ENCODE assay signal across 30 cellular contexts in the genomic region with DNA sequence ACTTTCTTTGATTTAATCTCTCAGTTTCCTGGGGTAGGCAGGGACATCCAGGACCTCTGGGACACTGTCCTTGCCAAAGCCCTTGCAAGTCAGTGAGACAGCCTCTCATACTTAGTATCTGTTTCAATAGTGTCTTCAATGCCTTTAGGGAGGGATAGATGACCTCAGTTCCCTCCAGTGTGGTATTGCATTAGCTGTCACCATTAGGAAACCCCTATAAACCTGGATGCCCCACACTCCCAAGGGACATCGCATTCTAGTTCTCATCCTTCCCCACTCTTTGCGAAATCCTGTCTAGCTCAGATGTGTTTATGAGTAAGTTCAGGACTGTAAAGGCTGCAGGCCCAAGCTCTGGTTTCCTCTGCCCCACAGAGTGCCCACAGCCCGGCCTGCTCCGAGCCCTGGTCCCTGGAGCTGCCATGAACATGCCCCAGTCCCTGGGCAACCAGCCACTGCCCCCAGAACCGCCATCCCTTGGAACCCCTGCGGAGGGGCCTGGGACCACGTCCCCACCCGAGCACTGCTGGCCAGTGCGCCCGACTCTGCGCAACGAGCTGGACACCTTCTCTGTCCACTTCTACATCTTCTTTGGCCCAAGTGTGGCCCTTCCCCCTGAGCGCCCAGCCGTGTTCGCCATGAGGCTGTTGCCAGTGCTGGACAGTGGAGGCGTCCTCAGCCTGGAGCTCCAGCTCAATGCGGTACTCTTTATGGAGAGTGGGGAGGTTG. TPM values are rescaled to one million over a fixed set of nuclear protein-coding genes. Genes with fewer than 3 reads are reported as not detected.
DNase-seq lines count a peak whose midpoint lies in the region; ATAC-seq, FAIRE-seq and TF ChIP-seq lines count a peak whose summit lies in the region.
"Had no signal": no experiment of that assay in that cellular context is flagged by ENCODE, and none has a peak within 500 bp of the region (broad histone marks: within the 10 kb centered on the region; RNA-seq: fewer than 3 reads in every experiment).

No MANE protein-coding gene starts in this region.

- intact Hi-C loops in GM12878 (cut with micrococcal nuclease; ENCODE audit: unreplicated experiment), result loop anchor here (1.0 kb wide), 1 partner anchor 8 kb away; no protein-coding TSS in a partner anchor
- intact Hi-C loops in sigmoid colon (cut with DNase I), result no loop called here

- TF ChIP-seq POLR2A in GM12878 (IDR thresholded peaks at IDR 0.05; ENCODE audit: low read depth, low read length) (no peak), sigmoid colon (IDR thresholded peaks at IDR 0.05) (no peak)

- H2AFZ ChIP-seq in GM23248 (no peak overlapping the region), GM12878 (ENCODE audit: control insufficient read depth, low read depth, low read length) (peak overlapping the region; percentile 21; the same call in 1 of the 2 replicates)

- TF ChIP-seq EP300 in GM12878 (IDR thresholded peaks at IDR 0.05; ENCODE audit: borderline replicate concordance in 1 of 2, control insufficient read depth in 1 of 2, low read depth in 2 of 2, low read length in 2 of 2), result no peak
- TF ChIP-seq EP300 in sigmoid colon (IDR thresholded peaks at IDR 0.05), result no peak

- H3K27me3 ChIP-seq in GM23248 (replicated peaks; ENCODE audit: insufficient read depth), result no peaks in the 10 kb centered on the region
- H3K27me3 ChIP-seq in GM12878 (replicated peaks in 1 of 2; ENCODE audit: control insufficient read depth in 2 of 2, insufficient read depth in 2 of 2, low read length in 1 of 2), result no peaks in the 10 kb centered on the region
- H3K27me3 ChIP-seq in sigmoid colon, result no peaks in the 10 kb centered on the region
- H3K27me3 ChIP-seq: dorsolateral prefrontal cortex had no signal

- no peaks in the 10 kb centered on the region for H3K9me3 ChIP-seq in GM23248 (ENCODE audit: low read depth)
- no peaks in the 10 kb centered on the region for H3K9me3 ChIP-seq in GM12878 (replicated peaks; ENCODE audit: control insufficient read depth, insufficient read depth, low read length)
- no peaks in the 10 kb centered on the region for H3K9me3 ChIP-seq in sigmoid colon

- in situ Hi-C loops in GM23248 (cut with MboI), result no loop called here
- in situ Hi-C loops in GM12878 (cut with MboI), result no loop called here

- H3K36me3 ChIP-seq in GM23248 (ENCODE audit: low read depth), result no peaks in the 10 kb centered on the region
- H3K36me3 ChIP-seq in GM12878 (ENCODE audit: control insufficient read depth in 2 of 2, insufficient read depth in 2 of 2, low read length in 1 of 2), result no peaks in the 10 kb centered on the region
- peaks cover 0 to 8% (median 2%) of the 10 kb centered on the region in 4 donors for H3K36me3 ChIP-seq in sigmoid colon

- H3K4me3 ChIP-seq in GM23248, result no peak overlapping the region
- H3K4me3 ChIP-seq in GM12878, result no peak overlapping the region
- no peak overlapping the region for H3K4me3 ChIP-seq in sigmoid colon
- H3K4me3 ChIP-seq: dorsolateral prefrontal cortex had no signal

- TF ChIP-seq CTCF in C4-2B (conservative IDR thresholded peaks at IDR 0.05), result no peak
- no peak for TF ChIP-seq CTCF in GM12878 (IDR thresholded peaks at IDR 0.05 in 2 of 3, conservative IDR thresholded peaks at IDR 0.05 in 1 of 3; ENCODE audit: control insufficient read depth in 2 of 3, extremely low read depth in 1 of 3, insufficient read depth in 1 of 3, low read depth in 3 of 3, low read length in 3 of 3)
- TF ChIP-seq CTCF in sigmoid colon (IDR thresholded peaks at IDR 0.05), result no peak

- H3K4me1 ChIP-seq in GM23248 (ENCODE audit: insufficient read depth) (peaks cover 21% of the 10 kb centered on the region), GM12878 (ENCODE audit: control insufficient read depth, insufficient read depth, low read length) (peaks cover 67% of the 10 kb centered on the region), sigmoid colon (peaks cover 0 to 36% (median 28%) of the 10 kb centered on the region in 4 donors)

- BruUV-seq in GM12878 (replicated peaks; lab: Mats Ljungman, UMichigan), result no TSS peak

- H3K27ac ChIP-seq in C4-2B, result peak overlapping the region; percentile 3; the same call in 1 of the 2 replicates
- H3K27ac ChIP-seq in GM23248, result no peak overlapping the region
- H3K27ac ChIP-seq in GM12878 (ENCODE audit: control insufficient read depth, insufficient read depth), result peak overlapping the region; percentile 75
- no peak overlapping the region for H3K27ac ChIP-seq in sigmoid colon
- H3K27ac ChIP-seq: dorsolateral prefrontal cortex had no signal

- peaks cover 30% of the 10 kb centered on the region for H3F3A ChIP-seq in GM23248 (ENCODE audit: insufficient read depth)

- FAIRE-seq in GM12878 (lab: Jason Lieb, UNC), result no peak
- FAIRE-seq: endothelial cell of umbilical vein, small intestine, urothelium cell line had no signal

- WGBS in GM23248 (ENCODE audit: low coverage in 1 of 2, low lambda C conversion rate in 2 of 2, missing lambda C conversion rate in 2 of 2), 2 experiments, result 72 to 75% methylated on average over 17 of the region's 17 CpGs
- 79% methylated on average over 17 of the region's 17 CpGs for WGBS in GM12878 (ENCODE audit: insufficient coverage, insufficient replicate concordance, low lambda C conversion rate, missing lambda C conversion rate)
- 94% methylated on average over 17 of the region's 17 CpGs for WGBS in sigmoid colon, 2 donors

- H3K4me2 ChIP-seq in GM23248 (ENCODE audit: unreplicated experiment) (no peak overlapping the region), GM12878 (ENCODE audit: control insufficient read depth, insufficient read depth) (peak overlapping the region; percentile 67)

- ATAC-seq in GM12878, result peak; percentile 50
- ATAC-seq in GM18517 (IDR thresholded peaks at IDR 0.05; ENCODE audit: unreplicated experiment), result no peak
- no peak for ATAC-seq in HG03521 (IDR thresholded peaks at IDR 0.05; ENCODE audit: unreplicated experiment)
- ATAC-seq: HCT116, Panc1 had no signal

- no peak for TF ChIP-seq RAD21 in GM12878 (IDR thresholded peaks at IDR 0.05; ENCODE audit: insufficient read depth, low read depth, low read length)

- DNase-seq in GM23248, result peak; percentile 50
- DNase-seq in GM12878 (ENCODE audit: low read depth, low spot score), result no peak
- peak; percentile 57 for DNase-seq in sigmoid colon
- no peak for DNase-seq in cortex of kidney (lab: John Stamatoyannopoulos, UW)
- DNase-seq in islet precursor cell, result no peak
- DNase-seq: ACHN; activated CD4-positive, alpha-beta memory T cell treated with anti-CD3 and anti-CD28 coated beads, Interleukin-2, amount 10 ng/mL, durations not matched to agents 7 days and 5 days; activated CD4-positive, CD25-positive, alpha-beta regulatory T cell treated with anti-CD3 and anti-CD28 coated beads, Interleukin-2, amount 50 U/mL, for 72 hours; activated effector memory CD4-positive, alpha-beta T cell treated with Interleukin-2 at 50 U/mL for 16 hours; activated naive CD8-positive, alpha-beta T cell treated with anti-CD3 and anti-CD28 coated beads for 36 hours; activated T-cell treated with anti-CD3 and anti-CD28 coated beads for 4 hours; CD4-positive, CD25-positive, alpha-beta regulatory T cell; central memory CD4-positive, alpha-beta T cell; head of caudate nucleus; mesendoderm; NCI-H1417; NCI-H510A; SIG-M5; small intestine; stimulated activated CD4-positive, alpha-beta T cell treated with anti-CD3 and anti-CD28 coated beads, Interleukin-2, amount 100 ng/mL, for 24 hours had no signal

- H4K20me1 ChIP-seq in GM23248 (ENCODE audit: insufficient read depth), result no peaks in the 10 kb centered on the region
- H4K20me1 ChIP-seq in GM12878 (ENCODE audit: control insufficient read depth, insufficient read depth), result no peaks in the 10 kb centered on the region

- no peaks in the 10 kb centered on the region for H3K79me2 ChIP-seq in GM23248 (ENCODE audit: insufficient read depth)
- no peaks in the 10 kb centered on the region for H3K79me2 ChIP-seq in GM12878 (ENCODE audit: control insufficient read depth, insufficient read depth, low read length)

- RAD21 ChIA-PET in GM12878 (lab: Charles Lee; ENCODE audit: unreplicated experiment), result interaction anchor here (0.9 to 4.7 kb wide), 4 partner anchors 8 to 40 kb away, joined by 3 to 41 read pairs (median 4); no protein-coding TSS in a partner anchor

- CTCF ChIA-PET in GM12878 (lab: Yijun Ruan, JAX), result interaction anchor here (0.9 to 5.4 kb wide), 4 partner anchors 8 to 28 kb away, joined by 3 to 49 read pairs (median 7); a partner anchor contains a TSS

- SMC1A ChIA-PET in GM12878 (lab: Charles Lee; ENCODE audit: uncharacterized antibody, unreplicated experiment), result interaction anchor here (0.7 to 7.9 kb wide), 3 partner anchors 8 to 184 kb away, joined by 3 to 118 read pairs (median 3); no protein-coding TSS in a partner anchor

- POLR2A ChIA-PET in GM12878 (lab: Charles Lee), result interaction anchor here (0.6 to 8.0 kb wide), 3 partner anchors 9 to 414 kb away, joined by 8 to 80 read pairs (median 9); a partner anchor contains a TSS

- H3K9me2 ChIP-seq in GM23248 (ENCODE audit: insufficient read depth), result no peaks in the 10 kb centered on the region

- H3K9ac ChIP-seq in GM23248 (no peak overlapping the region), GM12878 (ENCODE audit: control insufficient read depth, insufficient read depth, low read length) (no peak overlapping the region)

RNA-seq across cellular contexts. Expression of a gene that starts 13.2 kb away (rescaled TPM):
- 3.7 and 3.9 TPM in 2 replicates for total RNA-seq in GM23248 (2014; rRNA removed; shearing (Covaris generic))
- polyA plus RNA-seq in GM23248 (2016; fragmentation: Nextera tagmentation; extraction: Ambion mirVana) (4.0 and 4.9 TPM in 2 replicates), GM12878 (2011; rRNA removed) (2.0 and 3.7 TPM in 2 replicates), GM12878 (2014; fragmentation: Illumina TruSeq; extraction: Trizol) (0.93 and 2.0 TPM in 2 replicates), GM12878 (2014; fragmentation: Nextera tagmentation; extraction: Ambion mirVana) (under 1 TPM; 0.19 to 0.71 TPM), GM12878 (2014; rRNA removed) (4.8 and 5.4 TPM in 2 replicates), GM12878 (2016; fragmentation: Nextera tagmentation; extraction: Ambion mirVana) (1 to 10 TPM; 2.7 to 4.3 TPM), sigmoid colon (1 to 10 TPM; 3.5 to 9.5 (median 4.2) TPM)
- total RNA-seq in GM12878 (2013; cell fraction: nucleolus; rRNA removed), result 10.5 and 11.7 TPM in 2 replicates
- total RNA-seq in GM12878 (2014; rRNA removed) (2.0 and 2.3 TPM in 2 replicates), GM12878 (2014; rRNA removed; fragmentation: Illumina TruSeq; extraction: Trizol) (0.58 and 1.0 TPM in 2 replicates), GM12878 (2021) (7.4 and 7.6 TPM in 2 replicates), sigmoid colon (10 to 100 TPM in 1 of 4 donors, 1 to 10 TPM in 3; 6.4 to 12.5 (median 8.4) TPM)
- 3.7 TPM for polyA plus RNA-seq in GM12878 (2011; ENCODE audit: low read depth)
- polyA plus RNA-seq in GM12878 (2011; cell fraction: cytosol; rRNA removed), result 4.1 and 4.5 TPM in 2 replicates
- 23.6 and 24.8 TPM in 2 replicates for polyA plus RNA-seq in GM12878 (2011; cell fraction: nucleus; rRNA removed)
- polyA plus RNA-seq in GM12878 (2012), result 7.5 and 9.6 TPM in 2 replicates
- 3.5 and 5.6 TPM in 2 replicates for polyA minus RNA-seq in GM12878 (2011; rRNA and poly(A)+ RNA removed)
- 2.5 and 2.6 TPM in 2 replicates for polyA minus RNA-seq in GM12878 (2011; cell fraction: cytosol; rRNA and poly(A)+ RNA removed)
- 3.6 and 7.2 TPM in 2 replicates for polyA minus RNA-seq in GM12878 (2011; cell fraction: nucleus; rRNA and poly(A)+ RNA removed)

RNA-seq across cellular contexts. Expression of a gene that starts 13.7 kb away (rescaled TPM):
- total RNA-seq in GM23248 (2014; rRNA removed; shearing (Covaris generic)), result not detected in 2 replicates
- polyA plus RNA-seq in GM23248 (2016; fragmentation: Nextera tagmentation; extraction: Ambion mirVana) (not detected in 2 replicates), GM12878 (2011; rRNA removed) (0.07 TPM in 1 of 2 replicates, not detected in the other), GM12878 (2014; fragmentation: Illumina TruSeq; extraction: Trizol) (not detected in 2 replicates), GM12878 (2014; fragmentation: Nextera tagmentation; extraction: Ambion mirVana) (under 1 TPM in 1 of 2 experiments, not detected in 1; 0.02 TPM), GM12878 (2014; rRNA removed) (0.03 TPM in 1 of 2 replicates, not detected in the other), GM12878 (2016; fragmentation: Nextera tagmentation; extraction: Ambion mirVana) (under 1 TPM; 0.04 to 0.12 TPM), sigmoid colon (under 1 TPM in 1 of 3 donors, not detected in 2; 0.03 TPM)
- total RNA-seq in GM12878 (2013; cell fraction: nucleolus; rRNA removed), result 0.42 TPM in 1 of 2 replicates, not detected in the other
- total RNA-seq in GM12878 (2014; rRNA removed) (not detected in 2 replicates), GM12878 (2014; rRNA removed; fragmentation: Illumina TruSeq; extraction: Trizol) (not detected in 2 replicates), GM12878 (2021) (not detected in 2 replicates), sigmoid colon (not detected)
- polyA plus RNA-seq in GM12878 (2011; ENCODE audit: low read depth), result not detected
- polyA plus RNA-seq in GM12878 (2011; cell fraction: cytosol; rRNA removed), result 0.05 and 0.06 TPM in 2 replicates
- polyA plus RNA-seq in GM12878 (2011; cell fraction: nucleus; rRNA removed), result 0.44 and 0.51 TPM in 2 replicates
- 0.05 TPM in 1 of 2 replicates, not detected in the other for polyA plus RNA-seq in GM12878 (2012)
- polyA minus RNA-seq in GM12878 (2011; rRNA and poly(A)+ RNA removed), result not detected in 2 replicates
- not detected in 2 replicates for polyA minus RNA-seq in GM12878 (2011; cell fraction: cytosol; rRNA and poly(A)+ RNA removed)
- not detected in 2 replicates for polyA minus RNA-seq in GM12878 (2011; cell fraction: nucleus; rRNA and poly(A)+ RNA removed)
- total RNA-seq: activated CD4-positive, alpha-beta memory T cell treated with anti-CD3 and anti-CD28 coated beads, Interleukin-2, amount 10 ng/mL, durations not matched to agents 7 days and 5 days; activated naive CD8-positive, alpha-beta T cell treated with anti-CD3 and anti-CD28 coated beads for 36 hours; CD4-positive, CD25-positive, alpha-beta regulatory T cell; endothelial cell of umbilical vein; myocyte; temporal lobe had no signal
- polyA plus RNA-seq: endothelial cell of umbilical vein, small intestine had no signal

RNA-seq across cellular contexts. Expression of a gene that starts 27.3 kb away (rescaled TPM):
- total RNA-seq in GM23248 (2014; rRNA removed; shearing (Covaris generic)), result 16.7 and 30.6 TPM in 2 replicates
- 50.7 and 60.5 TPM in 2 replicates for polyA plus RNA-seq in GM23248 (2016; fragmentation: Nextera tagmentation; extraction: Ambion mirVana)
- 10.5 and 11.9 TPM in 2 replicates for total RNA-seq in GM12878 (2013; cell fraction: nucleolus; rRNA removed)
- 49.4 and 56.9 TPM in 2 replicates for total RNA-seq in GM12878 (2014; rRNA removed)
- 40.7 and 41.0 TPM in 2 replicates for total RNA-seq in GM12878 (2014; rRNA removed; fragmentation: Illumina TruSeq; extraction: Trizol)
- 59.2 and 59.9 TPM in 2 replicates for total RNA-seq in GM12878 (2021)
- 51.4 TPM for polyA plus RNA-seq in GM12878 (2011; ENCODE audit: low read depth)
- polyA plus RNA-seq in GM12878 (2011; rRNA removed), result 27.6 and 33.3 TPM in 2 replicates
- polyA plus RNA-seq in GM12878 (2011; cell fraction: cytosol; rRNA removed), result 47.7 and 57.0 TPM in 2 replicates
- polyA plus RNA-seq in GM12878 (2011; cell fraction: nucleus; rRNA removed), result 39.9 and 43.2 TPM in 2 replicates
- 43.3 and 44.0 TPM in 2 replicates for polyA plus RNA-seq in GM12878 (2012)
- 46.0 and 46.6 TPM in 2 replicates for polyA plus RNA-seq in GM12878 (2014; fragmentation: Illumina TruSeq; extraction: Trizol)
- polyA plus RNA-seq in GM12878 (2014; fragmentation: Nextera tagmentation; extraction: Ambion mirVana), result 10 to 100 TPM; 12.1 to 32.0 TPM
- 65.0 and 69.1 TPM in 2 replicates for polyA plus RNA-seq in GM12878 (2014; rRNA removed)
- 100 to 1,000 TPM; 130 to 144 TPM for polyA plus RNA-seq in GM12878 (2016; fragmentation: Nextera tagmentation; extraction: Ambion mirVana)
- polyA minus RNA-seq in GM12878 (2011; rRNA and poly(A)+ RNA removed), result 9.6 and 18.8 TPM in 2 replicates
- polyA minus RNA-seq in GM12878 (2011; cell fraction: cytosol; rRNA and poly(A)+ RNA removed), result 4.7 and 5.1 TPM in 2 replicates
- 14.9 and 15.4 TPM in 2 replicates for polyA minus RNA-seq in GM12878 (2011; cell fraction: nucleus; rRNA and poly(A)+ RNA removed)
- total RNA-seq in sigmoid colon, result 10 to 100 TPM; 23.5 to 42.8 (median 36.2) TPM
- polyA plus RNA-seq in sigmoid colon, result 100 to 1,000 TPM in 2 of 3 donors, 10 to 100 TPM in 1; 85.8 to 125 (median 112) TPM

RNA-seq across cellular contexts. Expression of a gene that starts 28.0 kb away (rescaled TPM):
- total RNA-seq in GM23248 (2014; rRNA removed; shearing (Covaris generic)), result not detected in 2 replicates
- polyA plus RNA-seq in GM23248 (2016; fragmentation: Nextera tagmentation; extraction: Ambion mirVana) (not detected in 2 replicates), GM12878 (2011; rRNA removed) (not detected in 2 replicates), GM12878 (2014; fragmentation: Illumina TruSeq; extraction: Trizol) (not detected in 2 replicates), GM12878 (2014; fragmentation: Nextera tagmentation; extraction: Ambion mirVana) (not detected), GM12878 (2014; rRNA removed) (not detected in 2 replicates), GM12878 (2016; fragmentation: Nextera tagmentation; extraction: Ambion mirVana) (not detected), sigmoid colon (not detected)
- not detected in 2 replicates for total RNA-seq in GM12878 (2013; cell fraction: nucleolus; rRNA removed)
- total RNA-seq in GM12878 (2014; rRNA removed) (not detected in 2 replicates), GM12878 (2014; rRNA removed; fragmentation: Illumina TruSeq; extraction: Trizol) (not detected in 2 replicates), GM12878 (2021) (not detected in 2 replicates), sigmoid colon (not detected)
- not detected for polyA plus RNA-seq in GM12878 (2011; ENCODE audit: low read depth)
- polyA plus RNA-seq in GM12878 (2011; cell fraction: cytosol; rRNA removed), result not detected in 2 replicates
- not detected in 2 replicates for polyA plus RNA-seq in GM12878 (2011; cell fraction: nucleus; rRNA removed)
- polyA plus RNA-seq in GM12878 (2012), result not detected in 2 replicates
- polyA minus RNA-seq in GM12878 (2011; rRNA and poly(A)+ RNA removed), result not detected in 2 replicates
- not detected in 2 replicates for polyA minus RNA-seq in GM12878 (2011; cell fraction: cytosol; rRNA and poly(A)+ RNA removed)
- not detected in 2 replicates for polyA minus RNA-seq in GM12878 (2011; cell fraction: nucleus; rRNA and poly(A)+ RNA removed)
- total RNA-seq: activated CD4-positive, alpha-beta memory T cell treated with anti-CD3 and anti-CD28 coated beads, Interleukin-2, amount 10 ng/mL, durations not matched to agents 7 days and 5 days; activated naive CD8-positive, alpha-beta T cell treated with anti-CD3 and anti-CD28 coated beads for 36 hours; CD4-positive, CD25-positive, alpha-beta regulatory T cell; dorsolateral prefrontal cortex; endothelial cell of umbilical vein; myocyte; temporal lobe had no signal
- polyA plus RNA-seq: CD4-positive, CD25-positive, alpha-beta regulatory T cell; endothelial cell of umbilical vein; small intestine had no signal

RNA-seq across cellular contexts. Expression of a gene that starts 30.1 kb away (rescaled TPM):
- 0.76 and 0.97 TPM in 2 replicates for total RNA-seq in GM23248 (2014; rRNA removed; shearing (Covaris generic))
- polyA plus RNA-seq in GM23248 (2016; fragmentation: Nextera tagmentation; extraction: Ambion mirVana), result 1.2 and 1.3 TPM in 2 replicates
- 6.6 and 6.7 TPM in 2 replicates for total RNA-seq in GM12878 (2013; cell fraction: nucleolus; rRNA removed)
- total RNA-seq in GM12878 (2014; rRNA removed), result 1.1 and 1.3 TPM in 2 replicates
- 0.28 and 0.72 TPM in 2 replicates for total RNA-seq in GM12878 (2014; rRNA removed; fragmentation: Illumina TruSeq; extraction: Trizol)
- total RNA-seq in GM12878 (2021), result 0.72 and 0.98 TPM in 2 replicates
- 1.1 TPM for polyA plus RNA-seq in GM12878 (2011; ENCODE audit: low read depth)
- 0.86 and 0.95 TPM in 2 replicates for polyA plus RNA-seq in GM12878 (2011; rRNA removed)
- 0.25 and 0.42 TPM in 2 replicates for polyA plus RNA-seq in GM12878 (2011; cell fraction: cytosol; rRNA removed)
- 4.1 and 5.9 TPM in 2 replicates for polyA plus RNA-seq in GM12878 (2011; cell fraction: nucleus; rRNA removed)
- polyA plus RNA-seq in GM12878 (2012), result 0.73 and 1.2 TPM in 2 replicates
- polyA plus RNA-seq in GM12878 (2014; fragmentation: Illumina TruSeq; extraction: Trizol), result 0.47 and 1.4 TPM in 2 replicates
- polyA plus RNA-seq in GM12878 (2014; fragmentation: Nextera tagmentation; extraction: Ambion mirVana), result under 1 TPM; 0.40 to 0.55 TPM
- 0.65 and 1.2 TPM in 2 replicates for polyA plus RNA-seq in GM12878 (2014; rRNA removed)
- polyA plus RNA-seq in GM12878 (2016; fragmentation: Nextera tagmentation; extraction: Ambion mirVana), result under 1 TPM; 0.77 to 0.91 TPM
- 0.66 and 0.67 TPM in 2 replicates for polyA minus RNA-seq in GM12878 (2011; rRNA and poly(A)+ RNA removed)
- polyA minus RNA-seq in GM12878 (2011; cell fraction: cytosol; rRNA and poly(A)+ RNA removed), result not detected in 2 replicates
- polyA minus RNA-seq in GM12878 (2011; cell fraction: nucleus; rRNA and poly(A)+ RNA removed), result 1.7 TPM in 2 replicates
- total RNA-seq in sigmoid colon, result 1 to 10 TPM; 1.4 to 2.8 (median 2.4) TPM
- 1 to 10 TPM in 1 of 3 donors, not detected in 2; 1.1 TPM for polyA plus RNA-seq in sigmoid colon

Comparison
In these comparisons a context has a peak if more than half of its experiments do, and no peak if none do; other contexts are left out.
1. H3K27ac ChIP-seq: peak in C4-2B (single experiment) and GM12878 (single experiment); none in GM23248 (single experiment) and sigmoid colon (0 of 4).
2. DNase-seq: peak in GM23248 (single experiment) and sigmoid colon (single experiment); none in GM12878 (single experiment), cortex of kidney (single experiment) and islet precursor cell (single experiment).